8 cellular contexts compared by ENCODE assay signal in the genomic region with DNA sequence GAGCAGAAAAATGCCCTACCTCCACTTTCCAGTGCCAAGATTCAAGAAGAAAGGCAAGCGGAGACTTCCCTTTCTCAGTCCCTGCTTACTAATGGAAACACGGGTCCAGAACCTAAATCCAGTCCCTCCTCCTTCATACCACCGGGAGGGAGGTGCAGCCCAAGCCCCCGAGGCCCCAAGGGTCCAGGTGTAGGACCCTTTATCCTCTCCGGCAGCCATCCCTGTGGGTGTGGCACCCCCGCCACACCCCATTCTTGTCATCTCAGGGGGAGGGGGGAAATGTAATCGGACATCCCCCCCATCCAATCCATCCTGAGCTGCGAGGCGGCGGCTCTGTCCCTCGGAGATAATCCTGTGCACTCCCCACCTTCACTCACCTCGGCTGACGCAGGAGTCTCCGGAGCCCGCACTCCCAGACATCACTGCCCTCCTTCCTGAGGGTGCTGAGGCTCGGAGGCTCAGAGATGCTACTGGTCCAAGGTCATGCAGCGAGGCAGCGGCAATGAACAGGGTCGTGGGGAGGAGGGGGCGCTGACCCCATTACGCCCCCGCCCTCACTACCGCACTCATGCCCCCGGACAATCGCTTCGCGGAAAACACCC. TPM values are rescaled to one million over a fixed set of nuclear protein-coding genes. Genes with fewer than 3 reads are reported as not detected.
DNase-seq lines count a peak whose midpoint lies in the region; ATAC-seq and TF ChIP-seq lines count a peak whose summit lies in the region.

No MANE protein-coding gene starts in this region.

- no peaks in the 10 kb centered on the region for H3K4me1 Mint-ChIP-seq in Calu3 (ENCODE audit: low read depth, unreplicated experiment)

- TSS peak; percentile 56 for BruUV-seq in Calu3 (replicated peaks; lab: Mats Ljungman, UMichigan)

- H3K36me3 Mint-ChIP-seq in Calu3 (ENCODE audit: insufficient read depth, unreplicated experiment), result peaks cover 29% of the 10 kb centered on the region

- no peak for DNase-seq in Calu3
- DNase-seq in LNCaP clone FGC (ENCODE audit: low read depth), result no peak
- no peak for DNase-seq in choroid plexus epithelial cell (ENCODE audit: low read depth)
- DNase-seq in DMS79 treated with DMSO at 0.1 percent for 48 hours (lab: John Stamatoyannopoulos, UW), result no peak

- peak overlapping the region; percentile 82 for H3K4me3 ChIP-seq in LNCaP clone FGC (ENCODE audit: low read depth, low read length)
- H3K4me3 ChIP-seq in choroid plexus epithelial cell (ENCODE audit: low read depth, low read length), result peak overlapping the region; percentile 74
- peak overlapping the region; percentile 57 to 94 for H3K4me3 ChIP-seq in muscle layer of duodenum (ENCODE audit: low read depth in 1 of 2, low read length in 2 of 2)

- H3K4me3 Mint-ChIP-seq in Calu3 (ENCODE audit: low read depth, unreplicated experiment), result peak overlapping the region; percentile 78

- no peaks in the 10 kb centered on the region for H3K9me3 ChIP-seq in muscle layer of duodenum (ENCODE audit: control insufficient read depth in 1 of 2, low read length in 2 of 2)

- no peaks in the 10 kb centered on the region for H3K27me3 ChIP-seq in muscle layer of duodenum (ENCODE audit: low read depth, low read length)

- TF ChIP-seq CTCF in Calu3 (IDR thresholded peaks at IDR 0.05; ENCODE audit: unreplicated experiment) (no peak), LNCaP clone FGC (IDR thresholded peaks at IDR 0.05; ENCODE audit: control insufficient read depth, extremely low read depth, insufficient read depth) (no peak), choroid plexus epithelial cell (conservative IDR thresholded peaks at IDR 0.05; ENCODE audit: low read depth, low read length) (no peak)

- H3K36me3 ChIP-seq in muscle layer of duodenum (ENCODE audit: control insufficient read depth in 1 of 2, insufficient read depth in 2 of 2, low read length in 2 of 2), result no peaks in the 10 kb centered on the region

- H3K4me1 ChIP-seq in muscle layer of duodenum (ENCODE audit: control insufficient read depth in 1 of 2, insufficient read depth in 2 of 2, low read length in 2 of 2), result peaks cover 12 to 48% of the 10 kb centered on the region in 2 donors

- no peak overlapping the region for H3K27ac Mint-ChIP-seq in Calu3 (ENCODE audit: unreplicated experiment)

- intact Hi-C loops in Calu3 (cut with micrococcal nuclease; ENCODE audit: unreplicated experiment), result no loop called here

- H3K9me3 Mint-ChIP-seq in Calu3 (ENCODE audit: low read depth, unreplicated experiment), result no peaks in the 10 kb centered on the region

- no peak overlapping the region for H3K27ac ChIP-seq in muscle layer of duodenum (ENCODE audit: low read length)

- ATAC-seq in HG02884 (IDR thresholded peaks at IDR 0.05; ENCODE audit: unreplicated experiment), result no peak
- ATAC-seq in GM19397 (IDR thresholded peaks at IDR 0.05; ENCODE audit: unreplicated experiment), result no peak
- no peak for ATAC-seq in GM18498 (IDR thresholded peaks at IDR 0.05; ENCODE audit: unreplicated experiment)

- CTCF ChIA-PET in Calu3 (lab: Charles Lee), result interaction anchor here (0.6 to 1.2 kb wide), 6 partner anchors 14 to 224 kb away, joined by 3 to 5 read pairs (median 4); a partner anchor contains a TSS

- no peaks in the 10 kb centered on the region for H3K27me3 Mint-ChIP-seq in Calu3 (ENCODE audit: unreplicated experiment)

RNA-seq across cellular contexts. Expression of a gene that starts 0.6 kb away (rescaled TPM):
- 27.3 and 29.0 TPM in 2 replicates for total RNA-seq in Calu3 (2022)

RNA-seq across cellular contexts. Expression of a gene that starts 14.3 kb away (rescaled TPM):
- 0.28 TPM in 1 of 2 replicates, not detected in the other for total RNA-seq in Calu3 (2022)

RNA-seq across cellular contexts. Expression of a gene that starts 19.6 kb away (rescaled TPM):
- total RNA-seq in Calu3 (2022), result 44.7 and 44.9 TPM in 2 replicates

RNA-seq across cellular contexts. Expression of a gene that starts 29.2 kb away (rescaled TPM):
- 69.6 and 75.0 TPM in 2 replicates for total RNA-seq in Calu3 (2022)

RNA-seq across cellular contexts. Expression of a gene that starts 34.4 kb away (rescaled TPM):
- not detected in 2 replicates for total RNA-seq in Calu3 (2022)
